ENCODE assay signal across 8 cellular contexts in genomic region chr3:184332370-184333090, GRCh38. TPM values are rescaled to one million over a fixed set of nuclear protein-coding genes. Genes with fewer than 3 reads are reported as not detected.
A peak's percentile ranks its signal among the peaks of the same experiment; 100 is the strongest.
DNase-seq lines count a peak whose midpoint lies in the region; ATAC-seq, FAIRE-seq and TF ChIP-seq lines count a peak whose summit lies in the region.

No MANE protein-coding gene starts in this region.

- H3K4me3 ChIP-seq in ACC112 (ENCODE audit: low read depth, low read length) (peak overlapping the region; percentile 9; the same call in 1 of the 2 replicates), GM12878 (no peak overlapping the region), lower lobe of right lung (no peak overlapping the region)

- intact Hi-C loops in GM12878 (cut with micrococcal nuclease; ENCODE audit: unreplicated experiment): no loop called here
- intact Hi-C loops in lower lobe of right lung (cut with DNase I): no loop called here

- DNase-seq in HK-2 (ENCODE audit: unreplicated experiment): peak; percentile 83
- DNase-seq in GM12878 (ENCODE audit: low read depth, low spot score): no peak
- no peak for DNase-seq in lower lobe of right lung
- DNase-seq in NCI-H526 treated with DMSO at 0.1 percent for 48 hours (lab: John Stamatoyannopoulos, UW): no peak
- no peak for DNase-seq in stimulated activated CD4-positive, alpha-beta T cell treated with anti-CD3 and anti-CD28 coated beads, Interleukin-2, amount 100 ng/mL, for 48 hours
- DNase-seq in AML-193 (lab: John Stamatoyannopoulos, UW): no peak
- DNase-seq in HuH-7.5 (ENCODE audit: low spot score): no peak

- no peak for TF ChIP-seq RAD21 in GM12878 (IDR thresholded peaks at IDR 0.05; ENCODE audit: insufficient read depth, low read depth, low read length)

- SMC1A ChIA-PET in GM12878 (lab: Charles Lee; ENCODE audit: uncharacterized antibody, unreplicated experiment): no interaction called here

- no peak overlapping the region for H2AFZ ChIP-seq in ACC112 (ENCODE audit: low read length, unreplicated experiment)
- no peak overlapping the region for H2AFZ ChIP-seq in GM12878 (ENCODE audit: control insufficient read depth, low read depth, low read length)

- 91% methylated on average over 10 of the region's 10 CpGs for WGBS in GM12878 (ENCODE audit: insufficient coverage, insufficient replicate concordance, low lambda C conversion rate, missing lambda C conversion rate)

- peaks cover 59% of the 10 kb centered on the region for H3K4me1 ChIP-seq in ACC112 (ENCODE audit: control insufficient read depth, insufficient read depth, low read length, unreplicated experiment)
- H3K4me1 ChIP-seq in GM12878 (ENCODE audit: control insufficient read depth, insufficient read depth, low read length): peaks cover 8% of the 10 kb centered on the region
- H3K4me1 ChIP-seq in lower lobe of right lung: peaks cover 14% of the 10 kb centered on the region

- FAIRE-seq in GM12878 (lab: Jason Lieb, UNC): no peak

- peaks cover 2% of the 10 kb centered on the region for H4K20me1 ChIP-seq in GM12878 (ENCODE audit: control insufficient read depth, insufficient read depth)

- no peak for ATAC-seq in GM12878
- ATAC-seq in lower lobe of right lung: no peak

- no peak overlapping the region for H3K4me2 ChIP-seq in GM12878 (ENCODE audit: control insufficient read depth, insufficient read depth)

- H3K9ac ChIP-seq in GM12878 (ENCODE audit: control insufficient read depth, insufficient read depth, low read length): no peak overlapping the region

- TF ChIP-seq CTCF in GM12878 (IDR thresholded peaks at IDR 0.05 in 2 of 3, conservative IDR thresholded peaks at IDR 0.05 in 1 of 3; ENCODE audit: control insufficient read depth in 2 of 3, extremely low read depth in 1 of 3, insufficient read depth in 1 of 3, low read depth in 3 of 3, low read length in 3 of 3): no peak
- no peak for TF ChIP-seq CTCF in lower lobe of right lung (IDR thresholded peaks at IDR 0.05)

- in situ Hi-C loops in GM12878 (cut with MboI): no loop called here

- H3K79me2 ChIP-seq in ACC112 (ENCODE audit: control insufficient read depth, insufficient read depth, low read length, unreplicated experiment) (peaks cover 36% of the 10 kb centered on the region), GM12878 (ENCODE audit: control insufficient read depth, insufficient read depth, low read length) (no peaks in the 10 kb centered on the region)

- peak; percentile 31 for TF ChIP-seq POLR2A in GM12878 (IDR thresholded peaks at IDR 0.05; ENCODE audit: low read depth, low read length)

- H3K9me3 ChIP-seq in GM12878 (replicated peaks; ENCODE audit: control insufficient read depth, insufficient read depth, low read length) (no peaks in the 10 kb centered on the region), lower lobe of right lung (no peaks in the 10 kb centered on the region)

- H3K36me3 ChIP-seq in ACC112 (ENCODE audit: insufficient read depth, low read length) (peaks cover 57% of the 10 kb centered on the region), GM12878 (ENCODE audit: control insufficient read depth in 2 of 2, insufficient read depth in 2 of 2, low read length in 1 of 2) (peaks cover 34 to 44% of the 10 kb centered on the region in 2 experiments), lower lobe of right lung (peaks cover 80% of the 10 kb centered on the region)

- POLR2A ChIA-PET in GM12878 (lab: Charles Lee): no interaction called here

- H3K27ac ChIP-seq in ACC112 (ENCODE audit: low read depth, low read length) (peak overlapping the region; percentile 94), GM12878 (ENCODE audit: control insufficient read depth, insufficient read depth) (no peak overlapping the region), lower lobe of right lung (peak overlapping the region; percentile 18)

- RAD21 ChIA-PET in GM12878 (lab: Charles Lee; ENCODE audit: unreplicated experiment): no interaction called here

- CTCF ChIA-PET in GM12878 (lab: Yijun Ruan, JAX): no interaction called here

- TF ChIP-seq EP300 in GM12878 (IDR thresholded peaks at IDR 0.05; ENCODE audit: borderline replicate concordance in 1 of 2, control insufficient read depth in 1 of 2, low read depth in 2 of 2, low read length in 2 of 2): no peak

- BruUV-seq in GM12878 (replicated peaks; lab: Mats Ljungman, UMichigan): no TSS peak

- no peaks in the 10 kb centered on the region for H3K27me3 ChIP-seq in ACC112 (ENCODE audit: insufficient read depth, low read length)
- H3K27me3 ChIP-seq in GM12878 (replicated peaks in 1 of 2; ENCODE audit: control insufficient read depth in 2 of 2, insufficient read depth in 2 of 2, low read length in 1 of 2): no peaks in the 10 kb centered on the region
- no peaks in the 10 kb centered on the region for H3K27me3 ChIP-seq in lower lobe of right lung (ENCODE audit: low read depth)

RNA-seq across cellular contexts. Expression of gene FAM131A, which starts 4.9 kb away (rescaled TPM):
- total RNA-seq in GM12878 (2013; cell fraction: nucleolus; rRNA removed): 11.0 and 11.8 TPM in 2 replicates
- 4.0 and 4.5 TPM in 2 replicates for total RNA-seq in GM12878 (2014; rRNA removed)
- 1.4 and 1.9 TPM in 2 replicates for total RNA-seq in GM12878 (2014; rRNA removed; fragmentation: Illumina TruSeq; extraction: Trizol)
- 3.0 and 5.0 TPM in 2 replicates for total RNA-seq in GM12878 (2021)
- 1.5 TPM for polyA plus RNA-seq in GM12878 (2011; ENCODE audit: low read depth)
- 0.17 and 0.42 TPM in 2 replicates for polyA plus RNA-seq in GM12878 (2011; rRNA removed)
- polyA plus RNA-seq in GM12878 (2011; cell fraction: cytosol; rRNA removed): 0.45 and 0.77 TPM in 2 replicates
- 1.0 and 1.5 TPM in 2 replicates for polyA plus RNA-seq in GM12878 (2011; cell fraction: nucleus; rRNA removed)
- 2.1 and 3.3 TPM in 2 replicates for polyA plus RNA-seq in GM12878 (2012)
- 0.74 and 1.4 TPM in 2 replicates for polyA plus RNA-seq in GM12878 (2014; fragmentation: Illumina TruSeq; extraction: Trizol)
- polyA plus RNA-seq in GM12878 (2014; fragmentation: Nextera tagmentation; extraction: Ambion mirVana): under 1 TPM; 0.31 to 0.47 TPM
- polyA plus RNA-seq in GM12878 (2014; rRNA removed): 4.5 and 5.1 TPM in 2 replicates
- 1 to 10 TPM; 1.0 to 1.7 TPM for polyA plus RNA-seq in GM12878 (2016; fragmentation: Nextera tagmentation; extraction: Ambion mirVana)
- polyA minus RNA-seq in GM12878 (2011; rRNA and poly(A)+ RNA removed): 0.15 and 0.72 TPM in 2 replicates
- polyA minus RNA-seq in GM12878 (2011; cell fraction: cytosol; rRNA and poly(A)+ RNA removed): not detected in 2 replicates
- polyA minus RNA-seq in GM12878 (2011; cell fraction: nucleus; rRNA and poly(A)+ RNA removed): 0.36 and 3.0 TPM in 2 replicates
- total RNA-seq in lower lobe of right lung: 17.0 TPM

RNA-seq across cellular contexts. Expression of gene EIF4G1, which starts 18.1 kb away (rescaled TPM):
- total RNA-seq in GM12878 (2013; cell fraction: nucleolus; rRNA removed): 106 and 122 TPM in 2 replicates
- total RNA-seq in GM12878 (2014; rRNA removed) (228 and 252 TPM in 2 replicates), GM12878 (2014; rRNA removed; fragmentation: Illumina TruSeq; extraction: Trizol) (122 and 128 TPM in 2 replicates), GM12878 (2021) (454 and 462 TPM in 2 replicates), lower lobe of right lung (271 TPM)
- 106 TPM for polyA plus RNA-seq in GM12878 (2011; ENCODE audit: low read depth)
- polyA plus RNA-seq in GM12878 (2011; rRNA removed) (62.1 and 222 TPM in 2 replicates), GM12878 (2014; fragmentation: Illumina TruSeq; extraction: Trizol) (153 and 254 TPM in 2 replicates), GM12878 (2014; fragmentation: Nextera tagmentation; extraction: Ambion mirVana) (10 to 100 TPM in 1 of 2 experiments, 1 to 10 TPM in 1; 5.7 to 12.9 TPM), GM12878 (2014; rRNA removed) (210 and 265 TPM in 2 replicates), GM12878 (2016; fragmentation: Nextera tagmentation; extraction: Ambion mirVana) (100 to 1,000 TPM; 281 to 283 TPM)
- polyA plus RNA-seq in GM12878 (2011; cell fraction: cytosol; rRNA removed): 204 and 234 TPM in 2 replicates
- 249 and 346 TPM in 2 replicates for polyA plus RNA-seq in GM12878 (2011; cell fraction: nucleus; rRNA removed)
- 133 and 185 TPM in 2 replicates for polyA plus RNA-seq in GM12878 (2012)
- polyA minus RNA-seq in GM12878 (2011; rRNA and poly(A)+ RNA removed): 206 and 264 TPM in 2 replicates
- 130 and 143 TPM in 2 replicates for polyA minus RNA-seq in GM12878 (2011; cell fraction: cytosol; rRNA and poly(A)+ RNA removed)
- 61.2 and 130 TPM in 2 replicates for polyA minus RNA-seq in GM12878 (2011; cell fraction: nucleus; rRNA and poly(A)+ RNA removed)

RNA-seq across cellular contexts. Expression of gene CLCN2, which starts 28.9 kb away (rescaled TPM):
- total RNA-seq in GM12878 (2013; cell fraction: nucleolus; rRNA removed): 3.0 and 3.7 TPM in 2 replicates
- total RNA-seq in GM12878 (2014; rRNA removed) (1.4 and 1.5 TPM in 2 replicates), GM12878 (2014; rRNA removed; fragmentation: Illumina TruSeq; extraction: Trizol) (0.85 and 1.0 TPM in 2 replicates), GM12878 (2021) (1.7 and 2.6 TPM in 2 replicates), lower lobe of right lung (4.4 TPM)
- polyA plus RNA-seq in GM12878 (2011; ENCODE audit: low read depth): 0.60 TPM
- polyA plus RNA-seq in GM12878 (2011; rRNA removed) (0.22 and 0.80 TPM in 2 replicates), GM12878 (2014; fragmentation: Illumina TruSeq; extraction: Trizol) (0.89 and 1.1 TPM in 2 replicates), GM12878 (2014; fragmentation: Nextera tagmentation; extraction: Ambion mirVana) (under 1 TPM in 1 of 2 experiments, not detected in 1; 0.13 TPM), GM12878 (2014; rRNA removed) (2.4 and 2.5 TPM in 2 replicates), GM12878 (2016; fragmentation: Nextera tagmentation; extraction: Ambion mirVana) (under 1 TPM; 0.73 to 0.79 TPM)
- polyA plus RNA-seq in GM12878 (2011; cell fraction: cytosol; rRNA removed): 0.39 and 0.79 TPM in 2 replicates
- polyA plus RNA-seq in GM12878 (2011; cell fraction: nucleus; rRNA removed): 6.9 and 9.4 TPM in 2 replicates
- 0.77 and 0.91 TPM in 2 replicates for polyA plus RNA-seq in GM12878 (2012)
- polyA minus RNA-seq in GM12878 (2011; rRNA and poly(A)+ RNA removed): 1.0 and 1.9 TPM in 2 replicates
- polyA minus RNA-seq in GM12878 (2011; cell fraction: cytosol; rRNA and poly(A)+ RNA removed): 0.62 TPM in 1 of 2 replicates, not detected in the other
- 4.8 and 9.9 TPM in 2 replicates for polyA minus RNA-seq in GM12878 (2011; cell fraction: nucleus; rRNA and poly(A)+ RNA removed)

RNA-seq across cellular contexts. Expression of gene POLR2H, which starts 29.0 kb away (rescaled TPM):
- 75.3 and 82.0 TPM in 2 replicates for total RNA-seq in GM12878 (2013; cell fraction: nucleolus; rRNA removed)
- 101 and 110 TPM in 2 replicates for total RNA-seq in GM12878 (2014; rRNA removed)
- total RNA-seq in GM12878 (2014; rRNA removed; fragmentation: Illumina TruSeq; extraction: Trizol): 105 and 110 TPM in 2 replicates
- total RNA-seq in GM12878 (2021): 74.2 and 81.1 TPM in 2 replicates
- polyA plus RNA-seq in GM12878 (2011; ENCODE audit: low read depth): 51.1 TPM
- polyA plus RNA-seq in GM12878 (2011; rRNA removed): 295 and 342 TPM in 2 replicates
- polyA plus RNA-seq in GM12878 (2011; cell fraction: cytosol; rRNA removed): 190 and 323 TPM in 2 replicates
- 183 and 205 TPM in 2 replicates for polyA plus RNA-seq in GM12878 (2011; cell fraction: nucleus; rRNA removed)
- 77.9 and 103 TPM in 2 replicates for polyA plus RNA-seq in GM12878 (2012)
- polyA plus RNA-seq in GM12878 (2014; fragmentation: Illumina TruSeq; extraction: Trizol): 112 and 141 TPM in 2 replicates
- 100 to 1,000 TPM; 356 to 357 TPM for polyA plus RNA-seq in GM12878 (2014; fragmentation: Nextera tagmentation; extraction: Ambion mirVana)
- polyA plus RNA-seq in GM12878 (2014; rRNA removed): 134 and 136 TPM in 2 replicates
- 100 to 1,000 TPM; 146 TPM for polyA plus RNA-seq in GM12878 (2016; fragmentation: Nextera tagmentation; extraction: Ambion mirVana)
- polyA minus RNA-seq in GM12878 (2011; rRNA and poly(A)+ RNA removed): 92.3 and 104 TPM in 2 replicates
- 37.6 and 38.4 TPM in 2 replicates for polyA minus RNA-seq in GM12878 (2011; cell fraction: cytosol; rRNA and poly(A)+ RNA removed)
- polyA minus RNA-seq in GM12878 (2011; cell fraction: nucleus; rRNA and poly(A)+ RNA removed): 34.7 and 52.0 TPM in 2 replicates
- total RNA-seq in lower lobe of right lung: 53.3 TPM

RNA-seq across cellular contexts. Expression of gene PSMD2, which starts 33.5 kb away (rescaled TPM):
- total RNA-seq in GM12878 (2013; cell fraction: nucleolus; rRNA removed): 88.7 and 105 TPM in 2 replicates
- total RNA-seq in GM12878 (2014; rRNA removed) (247 and 268 TPM in 2 replicates), GM12878 (2014; rRNA removed; fragmentation: Illumina TruSeq; extraction: Trizol) (167 and 176 TPM in 2 replicates), GM12878 (2021) (225 and 235 TPM in 2 replicates), lower lobe of right lung (135 TPM)
- 66.1 TPM for polyA plus RNA-seq in GM12878 (2011; ENCODE audit: low read depth)
- polyA plus RNA-seq in GM12878 (2011; rRNA removed) (94.2 and 168 TPM in 2 replicates), GM12878 (2014; fragmentation: Illumina TruSeq; extraction: Trizol) (144 and 205 TPM in 2 replicates), GM12878 (2014; fragmentation: Nextera tagmentation; extraction: Ambion mirVana) (100 to 1,000 TPM; 103 to 111 TPM), GM12878 (2014; rRNA removed) (188 and 189 TPM in 2 replicates), GM12878 (2016; fragmentation: Nextera tagmentation; extraction: Ambion mirVana) (100 to 1,000 TPM; 471 to 515 TPM)
- polyA plus RNA-seq in GM12878 (2011; cell fraction: cytosol; rRNA removed): 200 and 254 TPM in 2 replicates
- polyA plus RNA-seq in GM12878 (2011; cell fraction: nucleus; rRNA removed): 192 and 222 TPM in 2 replicates
- polyA plus RNA-seq in GM12878 (2012): 103 and 128 TPM in 2 replicates
- 297 and 298 TPM in 2 replicates for polyA minus RNA-seq in GM12878 (2011; rRNA and poly(A)+ RNA removed)
- polyA minus RNA-seq in GM12878 (2011; cell fraction: cytosol; rRNA and poly(A)+ RNA removed): 105 and 156 TPM in 2 replicates
- 70.0 and 114 TPM in 2 replicates for polyA minus RNA-seq in GM12878 (2011; cell fraction: nucleus; rRNA and poly(A)+ RNA removed)
